In the genomic region with DNA sequence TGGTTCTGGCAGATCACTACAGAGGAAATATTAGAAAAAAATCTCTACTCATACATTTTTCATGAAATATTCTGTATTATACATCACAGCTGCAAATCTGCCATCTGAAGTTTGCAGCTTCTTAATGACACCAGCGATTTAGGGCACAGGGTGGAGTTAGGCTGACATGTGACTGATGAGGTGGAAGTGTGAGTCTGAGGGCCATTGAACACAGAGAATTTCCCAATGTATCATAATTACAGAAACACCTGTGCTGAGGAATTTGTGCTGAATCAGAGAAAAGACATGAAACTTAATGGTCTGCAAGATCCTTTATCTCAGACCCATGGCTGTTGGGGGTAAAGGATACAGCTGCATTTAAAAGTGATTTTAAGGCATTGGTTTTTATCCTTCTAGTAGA, we compare ENCODE assay signal across 1 cellular context.
TF ChIP-seq lines count a peak whose summit lies in the region.

No MANE protein-coding gene starts in this region.

TF ChIP-seq in GM23338, 12 proteins besides CTCF, POLR2A, EP300 and RAD21 (continued from another document):
- TF ChIP-seq ZNF462 (CRISPR knock-in tag; IDR thresholded peaks at IDR 0.05) (no peak), CREB1 (CRISPR knock-in tag; IDR thresholded peaks at IDR 0.05; ENCODE audit: low read depth) (no peak), POLR2AphosphoS5 (IDR thresholded peaks at IDR 0.05; ENCODE audit: low read depth) (no peak), NANOG (IDR thresholded peaks at IDR 0.05; ENCODE audit: borderline replicate concordance) (no peak), EZH2 (IDR thresholded peaks at IDR 0.05; ENCODE audit: low read depth, unreplicated experiment) (no peak), STAT1 (IDR thresholded peaks at IDR 0.05; ENCODE audit: unreplicated experiment) (no peak), EZH2phosphoT487 (IDR thresholded peaks at IDR 0.05; ENCODE audit: unreplicated experiment) (no peak), ZNF331 (CRISPR knock-in tag; IDR thresholded peaks at IDR 0.05; ENCODE audit: low read depth) (no peak), ZNF114 (CRISPR knock-in tag; IDR thresholded peaks at IDR 0.05) (no peak)
- TF ChIP-seq, protein P1, sequence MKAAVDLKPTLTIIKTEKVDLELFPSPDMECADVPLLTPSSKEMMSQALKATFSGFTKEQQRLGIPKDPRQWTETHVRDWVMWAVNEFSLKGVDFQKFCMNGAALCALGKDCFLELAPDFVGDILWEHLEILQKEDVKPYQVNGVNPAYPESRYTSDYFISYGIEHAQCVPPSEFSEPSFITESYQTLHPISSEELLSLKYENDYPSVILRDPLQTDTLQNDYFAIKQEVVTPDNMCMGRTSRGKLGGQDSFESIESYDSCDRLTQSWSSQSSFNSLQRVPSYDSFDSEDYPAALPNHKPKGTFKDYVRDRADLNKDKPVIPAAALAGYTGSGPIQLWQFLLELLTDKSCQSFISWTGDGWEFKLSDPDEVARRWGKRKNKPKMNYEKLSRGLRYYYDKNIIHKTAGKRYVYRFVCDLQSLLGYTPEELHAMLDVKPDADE (IDR thresholded peaks at IDR 0.05) = no peak
- TF ChIP-seq, protein P2, sequence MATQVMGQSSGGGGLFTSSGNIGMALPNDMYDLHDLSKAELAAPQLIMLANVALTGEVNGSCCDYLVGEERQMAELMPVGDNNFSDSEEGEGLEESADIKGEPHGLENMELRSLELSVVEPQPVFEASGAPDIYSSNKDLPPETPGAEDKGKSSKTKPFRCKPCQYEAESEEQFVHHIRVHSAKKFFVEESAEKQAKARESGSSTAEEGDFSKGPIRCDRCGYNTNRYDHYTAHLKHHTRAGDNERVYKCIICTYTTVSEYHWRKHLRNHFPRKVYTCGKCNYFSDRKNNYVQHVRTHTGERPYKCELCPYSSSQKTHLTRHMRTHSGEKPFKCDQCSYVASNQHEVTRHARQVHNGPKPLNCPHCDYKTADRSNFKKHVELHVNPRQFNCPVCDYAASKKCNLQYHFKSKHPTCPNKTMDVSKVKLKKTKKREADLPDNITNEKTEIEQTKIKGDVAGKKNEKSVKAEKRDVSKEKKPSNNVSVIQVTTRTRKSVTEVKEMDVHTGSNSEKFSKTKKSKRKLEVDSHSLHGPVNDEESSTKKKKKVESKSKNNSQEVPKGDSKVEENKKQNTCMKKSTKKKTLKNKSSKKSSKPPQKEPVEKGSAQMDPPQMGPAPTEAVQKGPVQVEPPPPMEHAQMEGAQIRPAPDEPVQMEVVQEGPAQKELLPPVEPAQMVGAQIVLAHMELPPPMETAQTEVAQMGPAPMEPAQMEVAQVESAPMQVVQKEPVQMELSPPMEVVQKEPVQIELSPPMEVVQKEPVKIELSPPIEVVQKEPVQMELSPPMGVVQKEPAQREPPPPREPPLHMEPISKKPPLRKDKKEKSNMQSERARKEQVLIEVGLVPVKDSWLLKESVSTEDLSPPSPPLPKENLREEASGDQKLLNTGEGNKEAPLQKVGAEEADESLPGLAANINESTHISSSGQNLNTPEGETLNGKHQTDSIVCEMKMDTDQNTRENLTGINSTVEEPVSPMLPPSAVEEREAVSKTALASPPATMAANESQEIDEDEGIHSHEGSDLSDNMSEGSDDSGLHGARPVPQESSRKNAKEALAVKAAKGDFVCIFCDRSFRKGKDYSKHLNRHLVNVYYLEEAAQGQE (IDR thresholded peaks at IDR 0.05; ENCODE audit: unreplicated experiment) = no peak
